Comparison of ENCODE assay signal across 14 cellular contexts in genomic region chr2:173571887-173572680, GRCh38.
DNase-seq lines count a peak whose midpoint lies in the region; ATAC-seq, FAIRE-seq and TF ChIP-seq lines count a peak whose summit lies in the region.
"Had no signal": no experiment of that assay in that cellular context is flagged by ENCODE, and none has a peak within 500 bp of the region (broad histone marks: within the 10 kb centered on the region; RNA-seq: fewer than 3 reads in every experiment).

No MANE protein-coding gene starts in this region.

- H3K9ac ChIP-seq in K562 (ENCODE audit: insufficient read depth in 1 of 2, low read depth in 2 of 2, low read length in 2 of 2): no peak overlapping the region

- H3K9me3 ChIP-seq in A549: no peaks in the 10 kb centered on the region
- no peaks in the 10 kb centered on the region for H3K9me3 ChIP-seq in K562 (replicated peaks; ENCODE audit: control insufficient read depth, insufficient read depth, low read depth, low read length)
- no peaks in the 10 kb centered on the region for H3K9me3 ChIP-seq in left lung
- H3K9me3 ChIP-seq: lower lobe of right lung, sigmoid colon, upper lobe of right lung had no signal

- no peaks in the 10 kb centered on the region for H3K36me3 Mint-ChIP-seq in activated naive CD8-positive, alpha-beta T cell treated with anti-CD3 and anti-CD28 coated beads for 36 hours
- H3K36me3 Mint-ChIP-seq: stimulated activated effector memory CD8-positive, alpha-beta T cell treated with anti-CD3 and anti-CD28 coated beads, Interleukin-12 subunit alpha, Interleukin-12 subunit beta, amount 100 ng/mL, for 72 hours had no signal

- H3K36me3 ChIP-seq in K562 (ENCODE audit: control insufficient read depth, insufficient read depth, low read length) (no peaks in the 10 kb centered on the region), left lung (no peaks in the 10 kb centered on the region)
- H3K36me3 ChIP-seq: lower lobe of right lung, sigmoid colon, upper lobe of right lung had no signal

- CTCF ChIA-PET in A549 (lab: Yijun Ruan, JAX): interaction anchor here (0.8 to 1.2 kb wide), 3 partner anchors 145 to 773 kb away, joined by 3 to 4 read pairs (median 3); no protein-coding TSS in a partner anchor
- CTCF ChIA-PET in K562 (lab: Yijun Ruan, JAX; ENCODE audit: low intra/inter-chr PET ratio): interaction anchor here (1.1 kb wide), 1 partner anchor 170 kb away, joined by 3 read pairs; no protein-coding TSS in a partner anchor

- H3K4me3 Mint-ChIP-seq in activated naive CD8-positive, alpha-beta T cell treated with anti-CD3 and anti-CD28 coated beads for 36 hours: no peak overlapping the region
- H3K4me3 Mint-ChIP-seq: stimulated activated effector memory CD8-positive, alpha-beta T cell treated with anti-CD3 and anti-CD28 coated beads, Interleukin-12 subunit alpha, Interleukin-12 subunit beta, amount 100 ng/mL, for 72 hours had no signal

- POLR2A ChIA-PET in A549 (lab: Yijun Ruan, JAX) (no interaction called here), K562 (lab: Yijun Ruan, JAX) (no interaction called here)

- H3K27ac Mint-ChIP-seq in activated naive CD8-positive, alpha-beta T cell treated with anti-CD3 and anti-CD28 coated beads for 36 hours: no peak overlapping the region
- H3K27ac Mint-ChIP-seq: stimulated activated effector memory CD8-positive, alpha-beta T cell treated with anti-CD3 and anti-CD28 coated beads, Interleukin-12 subunit alpha, Interleukin-12 subunit beta, amount 100 ng/mL, for 72 hours had no signal

- ATAC-seq in A549: peak in 1 of 2 experiments; percentile 43; a peak in 3 of 6 replicates
- ATAC-seq in K562: no peak
- peak; percentile 28 for ATAC-seq in left lung
- no peak for ATAC-seq in GM21528 (IDR thresholded peaks at IDR 0.05; ENCODE audit: low FRiP score, unreplicated experiment)
- no peak for ATAC-seq in GM19035 (IDR thresholded peaks at IDR 0.05; ENCODE audit: unreplicated experiment)
- ATAC-seq: stimulated activated effector memory CD8-positive, alpha-beta T cell treated with anti-CD3 and anti-CD28 coated beads, Interleukin-12 subunit alpha, Interleukin-12 subunit beta, amount 100 ng/mL, for 72 hours had no signal

- DNase-seq in A549 (ENCODE audit: low read depth in 1 of 2, low spot score in 1 of 2): no peak
- peak; percentile 79 for DNase-seq in HT-29 (ENCODE audit: low spot score)
- DNase-seq in K562 (ENCODE audit: extremely low read depth in 1 of 4, low spot score in 3 of 4): no peak
- no peak for DNase-seq in left lung
- no peak for DNase-seq in activated naive CD8-positive, alpha-beta T cell treated with anti-CD3 and anti-CD28 coated beads for 36 hours
- no peak for DNase-seq in SKM-1 treated with dmso at 0.1 percent for 144 hours (lab: John Stamatoyannopoulos, UW; ENCODE audit: unreplicated experiment)
- DNase-seq: dorsolateral prefrontal cortex, lower lobe of right lung, sigmoid colon, T-helper 1 cell, upper lobe of right lung had no signal

- 24% methylated on average over 5 of the region's 5 CpGs for WGBS in A549 (ENCODE audit: missing lambda C conversion rate)
- WGBS in K562 (ENCODE audit: insufficient coverage, low coverage, missing lambda C conversion rate): 0% methylated on average over 5 of the region's 5 CpGs

- no peaks in the 10 kb centered on the region for H3K9me1 ChIP-seq in K562 (ENCODE audit: control insufficient read depth, insufficient read depth, low read length)

- TF ChIP-seq EP300 in A549 (IDR thresholded peaks at IDR 0.05) (no peak), K562 (IDR thresholded peaks at IDR 0.05; ENCODE audit: low read length) (no peak)

- no peak overlapping the region for H2AFZ ChIP-seq in K562 (ENCODE audit: low read depth, low read length)

- peaks cover 2% of the 10 kb centered on the region for H3K4me1 Mint-ChIP-seq in activated naive CD8-positive, alpha-beta T cell treated with anti-CD3 and anti-CD28 coated beads for 36 hours

- in situ Hi-C loops in K562 (cut with MboI): loop anchor here (10.0 kb wide), 1 partner anchor 773 kb away; no protein-coding TSS in a partner anchor

- H3K9me3 Mint-ChIP-seq in activated naive CD8-positive, alpha-beta T cell treated with anti-CD3 and anti-CD28 coated beads for 36 hours: no peaks in the 10 kb centered on the region

- TF ChIP-seq POLR2A in A549 (IDR thresholded peaks at IDR 0.05; ENCODE audit: low read length): no peak
- TF ChIP-seq POLR2A in K562 (conservative IDR thresholded peaks at IDR 0.05): no peak

- no peaks in the 10 kb centered on the region for H3K79me2 ChIP-seq in K562 (ENCODE audit: control insufficient read depth, insufficient read depth, low read length)

- 0 out of 2 replicates have a peak, but pooled peaks cover 4% of the 10 kb centered on the region for H4K20me1 ChIP-seq in K562 (replicated peaks; ENCODE audit: control insufficient read depth, insufficient read depth, low read length)

- H3K27me3 Mint-ChIP-seq in activated naive CD8-positive, alpha-beta T cell treated with anti-CD3 and anti-CD28 coated beads for 36 hours: peaks cover 20% of the 10 kb centered on the region

- TF ChIP-seq CTCF in A549 (IDR thresholded peaks at IDR 0.05): no peak
- TF ChIP-seq CTCF in K562 (IDR thresholded peaks at IDR 0.05 in 2 of 3, conservative IDR thresholded peaks at IDR 0.05 in 1 of 3; ENCODE audit: insufficient read depth in 2 of 3, low read depth in 1 of 3, low read length in 3 of 3): no peak
- no peak for TF ChIP-seq CTCF in left lung (IDR thresholded peaks at IDR 0.05)

- H3K27me3 ChIP-seq in K562 (ENCODE audit: control insufficient read depth in 2 of 2, insufficient read depth in 2 of 2, low read length in 2 of 2): 0 out of 5 replicates have a peak, but pooled peaks cover 0 to 2% of the 10 kb centered on the region in 2 experiments
- H3K27me3 ChIP-seq in left lung: peaks cover 0 to 9% of the 10 kb centered on the region in 2 donors
- H3K27me3 ChIP-seq: sigmoid colon, upper lobe of right lung had no signal

- H3K27ac ChIP-seq in A549: peak overlapping the region; percentile 57 to 79
- no peak overlapping the region for H3K27ac ChIP-seq in K562 (ENCODE audit: extremely low read depth, low read depth, low read length)
- H3K27ac ChIP-seq in left lung: no peak overlapping the region
- H3K27ac ChIP-seq: dorsolateral prefrontal cortex, lower lobe of right lung, sigmoid colon, upper lobe of right lung had no signal

- H3K4me3 ChIP-seq in A549 (0 out of 3 replicates have a peak overlapping the region, but pooled peaks have one; percentile 16), K562 (no peak overlapping the region), left lung (no peak overlapping the region)
- H3K4me3 ChIP-seq: lower lobe of right lung, sigmoid colon, upper lobe of right lung had no signal

- intact Hi-C loops in K562 (cut with micrococcal nuclease): loop anchor here (2.0 to 5.0 kb wide), 3 partner anchors 175 to 769 kb away; no protein-coding TSS in a partner anchor
- intact Hi-C loops in left lung (cut with DNase I): no loop called here

- FAIRE-seq in A549 (lab: Jason Lieb, UNC) (no peak), K562 (lab: Jason Lieb, UNC) (no peak)

- BruUV-seq in K562 (replicated peaks; lab: Mats Ljungman, UMichigan): no TSS peak

- H3K4me2 ChIP-seq in A549 (peak overlapping the region; percentile 76), K562 (ENCODE audit: insufficient read depth, low read length) (no peak overlapping the region)

- TF ChIP-seq RAD21 in A549 (conservative IDR thresholded peaks at IDR 0.05 in 1 of 2, IDR thresholded peaks at IDR 0.05 in 1 of 2) (no peak), K562 (CRISPR knock-in tag; conservative IDR thresholded peaks at IDR 0.05 in 1 of 2, IDR thresholded peaks at IDR 0.05 in 1 of 2) (no peak)

- peaks cover 28% of the 10 kb centered on the region for H3K4me1 ChIP-seq in A549
- no peaks in the 10 kb centered on the region for H3K4me1 ChIP-seq in K562 (replicated peaks in 1 of 2; ENCODE audit: control insufficient read depth in 2 of 2, insufficient read depth in 2 of 2, low read length in 2 of 2)
- peaks cover 0 to 8% of the 10 kb centered on the region in 2 donors for H3K4me1 ChIP-seq in left lung

TF ChIP-seq in A549, 52 proteins besides CTCF, POLR2A, EP300 and RAD21:
- TF ChIP-seq MAFK (IDR thresholded peaks at IDR 0.05; ENCODE audit: partially characterized antibody): peak; percentile 34
- TF ChIP-seq ESRRA (IDR thresholded peaks at IDR 0.05; ENCODE audit: borderline replicate concordance, low read length): no peak

TF ChIP-seq in K562, 482 proteins besides CTCF, POLR2A, EP300 and RAD21:
- TF ChIP-seq MAFF (IDR thresholded peaks at IDR 0.05; ENCODE audit: low read length): no peak
- TF ChIP-seq CEBPG (CRISPR knock-in tag; IDR thresholded peaks at IDR 0.05): no peak
- peak in 1 of 2 experiments; percentile 35; a peak in 1 of 4 replicates for TF ChIP-seq CEBPG (tag; conservative IDR thresholded peaks at IDR 0.05 in 1 of 2, IDR thresholded peaks at IDR 0.05 in 1 of 2)
- 0 out of 2 replicates have a peak, but pooled peaks have one; percentile 7 for TF ChIP-seq CEBPB (tag; IDR thresholded peaks at IDR 0.05)
- TF ChIP-seq NFRKB (IDR thresholded peaks at IDR 0.05; ENCODE audit: low read depth): no peak
- TF ChIP-seq TAL1 (IDR thresholded peaks at IDR 0.05): no peak
- no peak for TF ChIP-seq CREM (IDR thresholded peaks at IDR 0.05; ENCODE audit: low read depth)

Comparison
In these comparisons a context has a peak if more than half of its experiments do, and no peak if none do; other contexts are left out.
1. H3K27ac ChIP-seq: peak in A549 (2 of 2); none in K562 (single experiment) and left lung (0 of 2).
2. Of the 35 proteins assayed by ChIP-seq in both K562 and A549: peak only in K562: CEBPB; only in A549: MAFK; in both: none; in neither: 33.